23 cellular contexts compared by ENCODE assay signal in the genomic region with DNA sequence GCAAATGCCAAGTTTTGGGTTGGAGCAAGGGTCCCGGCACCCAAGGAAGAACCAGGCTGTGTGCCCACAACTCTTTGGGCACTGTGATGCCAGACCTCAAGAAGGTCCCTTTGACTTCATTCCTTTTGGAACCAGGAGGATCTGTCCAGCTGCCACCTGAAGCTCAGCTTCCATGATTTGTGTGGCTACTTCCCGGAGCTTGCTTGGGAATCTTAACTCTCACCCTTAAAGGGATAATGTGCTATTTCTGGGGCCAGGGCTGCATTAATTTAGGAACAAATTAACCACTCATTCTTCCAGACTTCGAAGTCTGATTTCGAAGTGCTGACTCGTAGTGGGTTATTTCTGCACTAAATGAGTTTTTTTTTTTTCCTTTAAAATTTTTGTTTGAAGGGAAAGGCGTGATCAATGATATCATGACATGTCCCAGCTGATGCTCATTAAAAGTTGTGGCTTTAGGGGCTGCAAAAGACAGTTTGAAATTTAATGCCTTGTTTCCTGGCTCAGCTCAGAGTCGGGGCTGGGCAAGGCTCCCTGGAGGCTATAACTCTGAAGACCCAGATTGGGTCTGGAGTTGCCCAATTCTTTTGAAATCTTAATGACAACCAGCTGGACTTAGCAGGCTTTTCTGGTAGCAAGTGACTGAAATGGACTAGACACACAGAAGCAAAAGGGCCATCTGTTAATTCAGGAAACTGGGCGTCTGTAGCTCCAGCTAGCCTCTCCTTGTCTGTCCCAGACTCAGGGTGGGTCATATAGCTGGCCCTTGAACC. TPM values are rescaled to one million over a fixed set of nuclear protein-coding genes. Genes with fewer than 3 reads are reported as not detected.
DNase-seq lines count a peak whose midpoint lies in the region; ATAC-seq and TF ChIP-seq lines count a peak whose summit lies in the region.
"Had no signal": no experiment of that assay in that cellular context is flagged by ENCODE, and none has a peak within 500 bp of the region (broad histone marks: within the 10 kb centered on the region; RNA-seq: fewer than 3 reads in every experiment).

No MANE protein-coding gene starts in this region.

- intact Hi-C loops in body of pancreas (cut with DNase I) (no loop called here), sigmoid colon (cut with DNase I) (no loop called here)

- TF ChIP-seq CTCF in body of pancreas (IDR thresholded peaks at IDR 0.05) (no peak), sigmoid colon (IDR thresholded peaks at IDR 0.05) (no peak), gastroesophageal sphincter (IDR thresholded peaks at IDR 0.05) (no peak), GM13977 (IDR thresholded peaks at IDR 0.05; ENCODE audit: extremely low read depth, insufficient read depth, missing control alignments) (no peak)

- H3K27me3 ChIP-seq in body of pancreas: no peaks in the 10 kb centered on the region
- H3K27me3 ChIP-seq in sigmoid colon: peaks cover 17 to 60% (median 31%) of the 10 kb centered on the region in 3 donors
- peaks cover 51% of the 10 kb centered on the region for H3K27me3 ChIP-seq in gastroesophageal sphincter

- in situ Hi-C loops in GM13977 (cut with MboI; ENCODE audit: low pct_unique_long_range_greater_than_20kb, low sequenced_read_pairs, unreplicated experiment): no loop called here

- DNase-seq in SKM-1 treated with dmso at 0.1 percent for 144 hours (lab: John Stamatoyannopoulos, UW; ENCODE audit: unreplicated experiment) (peak; percentile 15), SKM-1 (lab: John Stamatoyannopoulos, UW; ENCODE audit: unreplicated experiment) (no peak), HS-5 (ENCODE audit: low read depth) (peak; percentile 14), body of pancreas (no peak), sigmoid colon (peak; percentile 18), GM13977 (ENCODE audit: low spot score) (no peak)
- DNase-seq in activated naive CD4-positive, alpha-beta T cell treated with anti-CD3 and anti-CD28 coated beads, Interleukin-2, amount 50 U/mL, for 72 hours (ENCODE audit: low spot score in 2 of 2): no peak
- DNase-seq: activated naive CD8-positive, alpha-beta T cell treated with anti-CD3 and anti-CD28 coated beads for 36 hours; activated T-cell treated with anti-CD3 and anti-CD28 coated beads, Interleukin-2, amount 50 U/mL, for 4 hours; KG1; kidney glomerular epithelial cell; NCI-H1417; NCI-H510A treated with DMSO at 0.1 percent for 48 hours; nephron progenitor cell; SHP77; stimulated activated CD4-positive, alpha-beta T cell treated with anti-CD3 and anti-CD28 coated beads, Interleukin-4, amount 100 ng/mL, for 1 hour; upper lobe of left lung had no signal

- H3K36me3 ChIP-seq in body of pancreas (replicated peaks in 1 of 2; ENCODE audit: insufficient read depth in 1 of 2, low read depth in 2 of 2): no peaks in the 10 kb centered on the region
- no peaks in the 10 kb centered on the region for H3K36me3 ChIP-seq in sigmoid colon
- no peaks in the 10 kb centered on the region for H3K36me3 ChIP-seq in gastroesophageal sphincter
- H3K36me3 ChIP-seq: upper lobe of left lung had no signal

- no peaks in the 10 kb centered on the region for H3K9me3 Mint-ChIP-seq in activated naive CD4-positive, alpha-beta T cell treated with anti-CD3 and anti-CD28 coated beads, Interleukin-2, amount 50 U/mL, for 72 hours
- H3K9me3 Mint-ChIP-seq: activated naive CD8-positive, alpha-beta T cell treated with anti-CD3 and anti-CD28 coated beads for 36 hours; activated T-cell treated with anti-CD3 and anti-CD28 coated beads, Interleukin-2, amount 50 U/mL, for 4 hours; CD4-positive, alpha-beta T cell; mesothelial cell of epicardium had no signal

- 36 to 43% methylated on average over 8 of the region's 8 CpGs for WGBS in body of pancreas, 2 donors
- WGBS in sigmoid colon, 2 donors: 53 to 61% methylated on average over 8 of the region's 8 CpGs
- WGBS in gastroesophageal sphincter (ENCODE audit: low coverage in 1 of 2), 2 donors: 24 to 41% methylated on average over 6 to 8 of the region's 8 CpGs

- H3K36me3 Mint-ChIP-seq in activated naive CD4-positive, alpha-beta T cell treated with anti-CD3 and anti-CD28 coated beads, Interleukin-2, amount 50 U/mL, for 72 hours: no peaks in the 10 kb centered on the region
- H3K36me3 Mint-ChIP-seq: activated naive CD8-positive, alpha-beta T cell treated with anti-CD3 and anti-CD28 coated beads for 36 hours; brain; mesothelial cell of epicardium had no signal

- no peak overlapping the region for H3K27ac Mint-ChIP-seq in activated naive CD4-positive, alpha-beta T cell treated with anti-CD3 and anti-CD28 coated beads, Interleukin-2, amount 50 U/mL, for 72 hours
- H3K27ac Mint-ChIP-seq: activated naive CD8-positive, alpha-beta T cell treated with anti-CD3 and anti-CD28 coated beads for 36 hours; CD4-positive, alpha-beta T cell; mesothelial cell of epicardium; nephron progenitor cell had no signal

- TF ChIP-seq EP300 in sigmoid colon (IDR thresholded peaks at IDR 0.05) (no peak), gastroesophageal sphincter (IDR thresholded peaks at IDR 0.05) (no peak)

- ATAC-seq in body of pancreas: peak; percentile 15
- ATAC-seq in gastroesophageal sphincter: no peak
- no peak for ATAC-seq in activated naive CD4-positive, alpha-beta T cell treated with anti-CD3 and anti-CD28 coated beads, Interleukin-2, amount 50 U/mL, for 72 hours
- ATAC-seq: activated T-cell treated with anti-CD3 and anti-CD28 coated beads, Interleukin-2, amount 50 U/mL, for 4 hours had no signal

- H3K4me1 ChIP-seq in body of pancreas: no peaks in the 10 kb centered on the region
- peaks cover 0 to 4% (median 0%) of the 10 kb centered on the region in 4 donors for H3K4me1 ChIP-seq in sigmoid colon
- H3K4me1 ChIP-seq in gastroesophageal sphincter: peaks cover 0 to 35% (median 0%) of the 10 kb centered on the region in 3 donors
- H3K4me1 ChIP-seq: upper lobe of left lung had no signal

- TF ChIP-seq POLR2A in body of pancreas (IDR thresholded peaks at IDR 0.05): no peak
- no peak for TF ChIP-seq POLR2A in sigmoid colon (IDR thresholded peaks at IDR 0.05)
- no peak for TF ChIP-seq POLR2A in gastroesophageal sphincter (IDR thresholded peaks at IDR 0.05)

- H3K4me3 ChIP-seq in body of pancreas: no peak overlapping the region
- H3K4me3 ChIP-seq in sigmoid colon: no peak overlapping the region
- H3K4me3 ChIP-seq in gastroesophageal sphincter: no peak overlapping the region
- H3K4me3 ChIP-seq: coronary artery, upper lobe of left lung had no signal

- H3K27ac ChIP-seq in body of pancreas (no peak overlapping the region), sigmoid colon (no peak overlapping the region), gastroesophageal sphincter (no peak overlapping the region)
- H3K27ac ChIP-seq: coronary artery, upper lobe of left lung had no signal

- H3K9me3 ChIP-seq in body of pancreas (no peaks in the 10 kb centered on the region), sigmoid colon (no peaks in the 10 kb centered on the region), gastroesophageal sphincter (no peaks in the 10 kb centered on the region)
- H3K9me3 ChIP-seq: upper lobe of left lung had no signal

RNA-seq across cellular contexts. Expression of a gene that starts 23.9 kb away (rescaled TPM):
- total RNA-seq in body of pancreas: under 1 TPM; 0.52 to 0.66 TPM
- 1 to 10 TPM in 1 of 4 donors, under 1 TPM in 3; 0.28 to 1.4 (median 0.57) TPM for total RNA-seq in sigmoid colon
- polyA plus RNA-seq in sigmoid colon: 1 to 10 TPM in 2 of 3 donors, under 1 TPM in 1; under 0.01 to 1.5 (median 1.4) TPM
- under 1 TPM in 3 of 4 donors, not detected in 1; 0.54 to 0.81 (median 0.59) TPM for total RNA-seq in gastroesophageal sphincter
- not detected for total RNA-seq in activated naive CD4-positive, alpha-beta T cell treated with anti-CD3 and anti-CD28 coated beads, Interleukin-2, amount 50 U/mL, for 72 hours
- total RNA-seq: activated naive CD8-positive, alpha-beta T cell treated with anti-CD3 and anti-CD28 coated beads for 36 hours; CD4-positive, alpha-beta T cell; T-helper 2 cell treated with Interferon-gamma antibody and Interleukin-4, amounts not matched to agents 100 ng/mL and 5 ng/mL, for 36 hours had no signal

Comparison
In these comparisons a context has a peak if more than half of its experiments do, and no peak if none do; other contexts are left out.
1. DNase-seq: peak in SKM-1 treated with dmso at 0.1 percent for 144 hours (single experiment), HS-5 (single experiment) and sigmoid colon (single experiment); none in SKM-1 (single experiment), body of pancreas (0 of 4), activated naive CD4-positive, alpha-beta T cell treated with anti-CD3 and anti-CD28 coated beads, Interleukin-2, amount 50 U/mL, for 72 hours (0 of 2) and GM13977 (single experiment).